Comparison of ENCODE assay signal across 8 cellular contexts in genomic region chr19:531009-531752, GRCh38.
DNase-seq lines count a peak whose midpoint lies in the region; ATAC-seq and TF ChIP-seq lines count a peak whose summit lies in the region.

No MANE protein-coding gene starts in this region.

- H3K36me3 ChIP-seq in OCI-LY1 (ENCODE audit: insufficient read depth, low read length) (peaks cover 2% of the 10 kb centered on the region; the same call in 1 of the 2 replicates), mucosa of stomach (ENCODE audit: control insufficient read depth, insufficient read depth, low read length) (no peaks in the 10 kb centered on the region)

- no peaks in the 10 kb centered on the region for H4K20me1 ChIP-seq in OCI-LY1 (ENCODE audit: insufficient read depth, low read length)

- no peaks in the 10 kb centered on the region for H3K9me2 ChIP-seq in OCI-LY1 (ENCODE audit: low read depth, low read length)

- H3K9ac ChIP-seq in OCI-LY1 (ENCODE audit: low read length) (peak overlapping the region; percentile 87), mucosa of stomach (ENCODE audit: low read length) (peak overlapping the region; percentile 70)

- TF ChIP-seq CTCF in OCI-LY1 (IDR thresholded peaks at IDR 0.05; ENCODE audit: low read length): no peak

- H3K4me3 ChIP-seq in OCI-LY1 (ENCODE audit: low read depth, low read length, poor library complexity, severe bottlenecking): peak overlapping the region; percentile 90
- H3K4me3 ChIP-seq in mucosa of stomach (ENCODE audit: low read length): peak overlapping the region; percentile 63

- H3K79me2 ChIP-seq in OCI-LY1 (ENCODE audit: insufficient read depth, low read length): no peaks in the 10 kb centered on the region

- H3K9me3 ChIP-seq in OCI-LY1 (ENCODE audit: low read length) (no peaks in the 10 kb centered on the region), mucosa of stomach (ENCODE audit: control insufficient read depth, low read length) (no peaks in the 10 kb centered on the region)

- H3K27ac ChIP-seq in OCI-LY1 (ENCODE audit: low read depth, low read length, poor library complexity, severe bottlenecking): no peak overlapping the region

- peak overlapping the region; percentile 74 for H3K4me2 ChIP-seq in OCI-LY1 (ENCODE audit: low read length)

- peak; percentile 65 for TF ChIP-seq POLR2A in erythroblast (IDR thresholded peaks at IDR 0.05; ENCODE audit: low read length)

- peak; percentile 57 for ATAC-seq in GM19467 (IDR thresholded peaks at IDR 0.05; ENCODE audit: unreplicated experiment)

- H3K27me3 ChIP-seq in OCI-LY1 (ENCODE audit: insufficient read depth, low read length) (no peaks in the 10 kb centered on the region), mucosa of stomach (ENCODE audit: control insufficient read depth, insufficient read depth, low read length) (peaks cover 6% of the 10 kb centered on the region)

- H3K4me1 ChIP-seq in OCI-LY1 (ENCODE audit: insufficient read depth, low read length, severe bottlenecking) (peaks cover 25% of the 10 kb centered on the region), mucosa of stomach (ENCODE audit: control insufficient read depth, insufficient read depth, low read length) (peaks cover 28% of the 10 kb centered on the region)

- no peak overlapping the region for H2AFZ ChIP-seq in OCI-LY1 (ENCODE audit: low read length)

- H3F3A ChIP-seq in OCI-LY1 (ENCODE audit: insufficient read depth, low read length): no peaks in the 10 kb centered on the region

- DNase-seq in CMK (ENCODE audit: low read depth): peak; percentile 87
- peak; percentile 26 for DNase-seq in HS-5 (ENCODE audit: low read depth)
- DNase-seq in activated T-cell treated with anti-CD3 and anti-CD28 coated beads for 48 hours (ENCODE audit: low read depth): peak; percentile 93
- DNase-seq in erythroblast (lab: John Stamatoyannopoulos, UW): peak; percentile 91 to 95
- peak; percentile 89 for DNase-seq in stimulated activated CD8-positive, alpha-beta memory T cell treated with anti-CD3 and anti-CD28 coated beads, Interleukin-4, amount 100 ng/mL, for 48 hours

Comparison
In these comparisons a context has a peak if more than half of its experiments do, and no peak if none do; other contexts are left out.
1. DNase-seq: peak in every context shown above with its lines; median percentile 93 in activated T-cell treated with anti-CD3 and anti-CD28 coated beads for 48 hours; 93 in erythroblast; 89 in stimulated activated CD8-positive, alpha-beta memory T cell treated with anti-CD3 and anti-CD28 coated beads, Interleukin-4, amount 100 ng/mL, for 48 hours; 87 in CMK; 26 in HS-5.